ENCODE assay signal across 1 cellular context in the genomic region with DNA sequence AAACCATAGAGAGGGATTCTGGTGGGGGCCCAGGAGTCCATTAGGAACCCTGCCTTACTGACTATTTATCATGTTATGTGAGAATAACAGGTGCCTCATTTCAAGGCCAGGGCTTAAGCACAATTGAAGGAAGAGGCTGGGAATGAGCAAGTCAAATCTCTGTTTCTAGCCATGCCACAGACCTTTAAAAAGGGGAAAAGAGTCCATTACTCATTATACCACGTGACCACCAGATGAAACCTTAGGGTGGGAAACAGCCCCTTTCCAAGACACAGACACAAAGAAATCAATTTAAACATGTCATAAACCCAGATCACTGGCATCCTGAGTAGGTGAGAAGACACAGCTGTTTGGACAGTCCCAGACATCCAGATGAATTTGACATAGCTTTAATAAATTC.
A peak's percentile ranks its signal among the peaks of the same experiment; 100 is the strongest.
TF ChIP-seq lines count a peak whose summit lies in the region.

No MANE protein-coding gene starts in this region.

TF ChIP-seq in IMR-90, 13 proteins besides CTCF, POLR2A, EP300 and RAD21:
- TF ChIP-seq, protein P1, sequence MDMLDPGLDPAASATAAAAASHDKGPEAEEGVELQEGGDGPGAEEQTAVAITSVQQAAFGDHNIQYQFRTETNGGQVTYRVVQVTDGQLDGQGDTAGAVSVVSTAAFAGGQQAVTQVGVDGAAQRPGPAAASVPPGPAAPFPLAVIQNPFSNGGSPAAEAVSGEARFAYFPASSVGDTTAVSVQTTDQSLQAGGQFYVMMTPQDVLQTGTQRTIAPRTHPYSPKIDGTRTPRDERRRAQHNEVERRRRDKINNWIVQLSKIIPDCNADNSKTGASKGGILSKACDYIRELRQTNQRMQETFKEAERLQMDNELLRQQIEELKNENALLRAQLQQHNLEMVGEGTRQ (IDR thresholded peaks at IDR 0.05; ENCODE audit: low read depth, low read length): peak; percentile 41
- no peak for TF ChIP-seq SMC3 (IDR thresholded peaks at IDR 0.05; ENCODE audit: low read depth, low read length)
